Comparison of ENCODE assay signal across 8 cellular contexts in genomic region chr15:78149805-78150751, GRCh38.
DNase-seq lines count a peak whose midpoint lies in the region; ATAC-seq and TF ChIP-seq lines count a peak whose summit lies in the region.

No MANE protein-coding gene starts in this region.

- H3K4me3 ChIP-seq in ACC112 (ENCODE audit: low read depth, low read length) (peak overlapping the region; percentile 80), astrocyte of the spinal cord (ENCODE audit: low read depth, low read length) (peak overlapping the region; percentile 72)

- in situ Hi-C loops in astrocyte of the spinal cord (cut with HindIII; ENCODE audit: low sequenced_read_pairs) = no loop called here

- peaks cover 37% of the 10 kb centered on the region for H3K79me2 ChIP-seq in ACC112 (ENCODE audit: control insufficient read depth, insufficient read depth, low read length, unreplicated experiment)

- peak; percentile 38 for DNase-seq in NCI-H146 (lab: John Stamatoyannopoulos, UW)
- DNase-seq in astrocyte of the spinal cord (ENCODE audit: low read depth, low spot score) = peak; percentile 21
- DNase-seq in kidney glomerular epithelial cell (lab: John Stamatoyannopoulos, UW) = peak; percentile 17
- peak in 1 of 49 donors; percentile 69 for DNase-seq in substantia nigra (lab: John Stamatoyannopoulos, UW)
- DNase-seq in T-helper 9 cell = no peak

- peaks cover 34% of the 10 kb centered on the region for H3K4me1 ChIP-seq in ACC112 (ENCODE audit: control insufficient read depth, insufficient read depth, low read length, unreplicated experiment)

- H2AFZ ChIP-seq in ACC112 (ENCODE audit: low read length, unreplicated experiment) = peak overlapping the region; percentile 28

- H3K27me3 ChIP-seq in ACC112 (ENCODE audit: insufficient read depth, low read length) = no peaks in the 10 kb centered on the region

- no peaks in the 10 kb centered on the region for H3K36me3 ChIP-seq in ACC112 (ENCODE audit: insufficient read depth, low read length)

- ATAC-seq in GM18870 (IDR thresholded peaks at IDR 0.05; ENCODE audit: unreplicated experiment) = peak; percentile 22
- ATAC-seq in GM18502 (IDR thresholded peaks at IDR 0.05; ENCODE audit: poor library complexity, unreplicated experiment) = no peak

- H3K27ac ChIP-seq in ACC112 (ENCODE audit: low read depth, low read length) (no peak overlapping the region), substantia nigra (ENCODE audit: low read depth, low read length, poor library complexity, severe bottlenecking) (peak overlapping the region; percentile 65)

- TF ChIP-seq CTCF in astrocyte of the spinal cord (IDR thresholded peaks at IDR 0.05; ENCODE audit: low read depth, low read length) = no peak
